ENCODE assay signal across 13 cellular contexts in the genomic region with DNA sequence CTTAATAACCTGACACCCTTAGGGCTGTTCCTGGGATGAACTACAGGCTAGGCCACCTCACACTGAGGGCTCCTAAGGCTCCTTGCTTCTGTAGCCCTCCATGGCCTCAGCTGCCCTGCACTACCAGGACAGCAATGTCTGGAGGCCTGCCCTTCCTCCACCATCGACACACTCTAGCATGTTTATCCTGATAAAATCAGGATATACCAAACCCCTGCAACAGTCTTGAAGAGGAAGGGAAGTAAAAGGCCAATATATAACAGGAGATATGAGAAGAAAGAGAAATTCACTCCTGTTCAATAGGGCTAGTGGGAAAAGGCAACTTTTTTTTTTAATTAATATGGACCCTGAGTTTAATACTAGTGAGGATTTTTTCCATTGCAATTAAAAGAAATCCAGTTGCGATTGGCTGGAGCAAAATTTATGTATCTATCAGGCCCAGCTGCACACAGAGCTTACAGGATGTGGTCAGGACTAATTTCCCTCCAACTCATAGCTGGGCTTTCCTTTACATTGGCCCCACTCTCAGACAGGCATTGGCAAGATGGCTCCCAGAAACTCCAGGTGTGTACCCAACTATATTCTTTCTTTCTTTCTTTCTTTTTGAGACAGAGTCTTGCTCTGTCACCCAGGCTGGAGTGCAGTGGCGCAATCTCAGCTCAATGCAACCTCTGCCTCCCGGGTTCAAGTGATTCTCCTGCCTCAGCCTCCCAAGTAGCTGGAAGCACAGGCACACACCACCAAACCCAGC. TPM values are rescaled to one million over a fixed set of nuclear protein-coding genes. Genes with fewer than 3 reads are reported as not detected.
DNase-seq lines count a peak whose midpoint lies in the region; ATAC-seq and TF ChIP-seq lines count a peak whose summit lies in the region.
"Had no signal": no experiment of that assay in that cellular context is flagged by ENCODE, and none has a peak within 500 bp of the region (broad histone marks: within the 10 kb centered on the region; RNA-seq: fewer than 3 reads in every experiment).

No MANE protein-coding gene starts in this region.

- H3K9ac ChIP-seq in BLaER1 = no peak overlapping the region

- peak; percentile 59 for ATAC-seq in activated naive CD8-positive, alpha-beta T cell treated with anti-CD3 and anti-CD28 coated beads, Interleukin-2, amount 50 U/mL, for 24 hours

- no TSS peak for BruUV-seq in OCI-LY7 (replicated peaks; lab: Mats Ljungman, UMichigan)

- H3K4me2 ChIP-seq in BLaER1 (peak overlapping the region; percentile 69), OCI-LY7 (ENCODE audit: low read length) (peak overlapping the region; percentile 68)

- H3K4me1 ChIP-seq in BLaER1 (peaks cover 37% of the 10 kb centered on the region), OCI-LY7 (ENCODE audit: insufficient read depth, low read length, poor library complexity, severe bottlenecking) (peaks cover 15% of the 10 kb centered on the region)

- H4K20me1 ChIP-seq in BLaER1 (no peaks in the 10 kb centered on the region), OCI-LY7 (ENCODE audit: insufficient read depth, low read length) (no peaks in the 10 kb centered on the region)

- H3K27me3 Mint-ChIP-seq in activated naive CD8-positive, alpha-beta T cell treated with anti-CD3 and anti-CD28 coated beads, Interleukin-2, amount 50 U/mL, for 24 hours = no peaks in the 10 kb centered on the region
- H3K27me3 Mint-ChIP-seq in osteocyte (ENCODE audit: unreplicated experiment) = no peaks in the 10 kb centered on the region
- H3K27me3 Mint-ChIP-seq: naive B cell had no signal

- no peaks in the 10 kb centered on the region for H3K79me2 ChIP-seq in OCI-LY7 (ENCODE audit: insufficient read depth, low read depth, low read length)

- H3K27me3 ChIP-seq in BLaER1 = no peaks in the 10 kb centered on the region
- H3K27me3 ChIP-seq: right atrium auricular region had no signal

- H3K4me1 Mint-ChIP-seq in activated naive CD8-positive, alpha-beta T cell treated with anti-CD3 and anti-CD28 coated beads, Interleukin-2, amount 50 U/mL, for 24 hours = peaks cover 26% of the 10 kb centered on the region
- peaks cover 7% of the 10 kb centered on the region for H3K4me1 Mint-ChIP-seq in osteocyte (ENCODE audit: unreplicated experiment)

- no peaks in the 10 kb centered on the region for H3K9me3 ChIP-seq in BLaER1
- 0 out of 2 replicates have a peak, but pooled peaks cover 4% of the 10 kb centered on the region for H3K9me3 ChIP-seq in OCI-LY7 (ENCODE audit: low read length)
- H3K9me3 ChIP-seq: right atrium auricular region had no signal

- TF ChIP-seq CTCF in OCI-LY7 (conservative IDR thresholded peaks at IDR 0.05; ENCODE audit: low read length) (no peak), osteocyte (IDR thresholded peaks at IDR 0.05) (no peak)

- intact Hi-C loops in OCI-LY7 (cut with micrococcal nuclease; ENCODE audit: unreplicated experiment) = no loop called here

- H3K4me3 ChIP-seq in BLaER1 (no peak overlapping the region), OCI-LY7 (ENCODE audit: low read depth, low read length, poor library complexity, severe bottlenecking) (peak overlapping the region; percentile 22)
- H3K4me3 ChIP-seq: right atrium auricular region had no signal

- POLR2A ChIA-PET in OCI-LY7 (lab: Charles Lee) = interaction anchor here (0.7 kb wide), 1 partner anchor 8 kb away, joined by 3 read pairs; no protein-coding TSS in a partner anchor

- no peaks in the 10 kb centered on the region for H3K9me3 Mint-ChIP-seq in activated naive CD8-positive, alpha-beta T cell treated with anti-CD3 and anti-CD28 coated beads, Interleukin-2, amount 50 U/mL, for 24 hours
- H3K9me3 Mint-ChIP-seq in osteocyte (ENCODE audit: unreplicated experiment) = no peaks in the 10 kb centered on the region
- H3K9me3 Mint-ChIP-seq: naive B cell had no signal

- H3K36me3 ChIP-seq in BLaER1 (no peaks in the 10 kb centered on the region), OCI-LY7 (ENCODE audit: insufficient read depth, low read length) (no peaks in the 10 kb centered on the region)
- H3K36me3 ChIP-seq: right atrium auricular region had no signal

- CTCF ChIA-PET in OCI-LY7 (lab: Charles Lee; ENCODE audit: unreplicated experiment) = no interaction called here

- no peaks in the 10 kb centered on the region for H3K9me2 ChIP-seq in OCI-LY7 (ENCODE audit: insufficient read depth, low read length)

- H2AFZ ChIP-seq in OCI-LY7 (ENCODE audit: low read length) = peak overlapping the region; percentile 80

- H3K27ac ChIP-seq in BLaER1 = peak overlapping the region; percentile 57
- H3K27ac ChIP-seq in OCI-LY7 (ENCODE audit: low read depth, low read length, poor library complexity, severe bottlenecking) = peak overlapping the region; percentile 47
- H3K27ac ChIP-seq: C4-2B, right atrium auricular region had no signal

- no peak overlapping the region for H3K4me3 Mint-ChIP-seq in activated naive CD8-positive, alpha-beta T cell treated with anti-CD3 and anti-CD28 coated beads, Interleukin-2, amount 50 U/mL, for 24 hours
- H3K4me3 Mint-ChIP-seq in osteocyte (ENCODE audit: unreplicated experiment) = no peak overlapping the region
- H3K4me3 Mint-ChIP-seq: naive B cell had no signal

- H3K27ac Mint-ChIP-seq in activated naive CD8-positive, alpha-beta T cell treated with anti-CD3 and anti-CD28 coated beads, Interleukin-2, amount 50 U/mL, for 24 hours = no peak overlapping the region
- H3K27ac Mint-ChIP-seq in osteocyte (ENCODE audit: unreplicated experiment) = no peak overlapping the region

- peak; percentile 58 for DNase-seq in ELR (ENCODE audit: low read depth)
- peak; percentile 79 for DNase-seq in OCI-LY7 (ENCODE audit: low spot score)
- no peak for DNase-seq in activated naive CD8-positive, alpha-beta T cell treated with anti-CD3 and anti-CD28 coated beads, Interleukin-2, amount 50 U/mL, for 24 hours
- DNase-seq in EL = no peak
- DNase-seq in LoVo (ENCODE audit: low spot score) = no peak
- no peak for DNase-seq in osteocyte (ENCODE audit: extremely low spot score, unreplicated experiment)
- DNase-seq in NCI-H526 treated with DMSO at 0.1 percent for 48 hours (lab: John Stamatoyannopoulos, UW) = no peak
- DNase-seq: glutamatergic neuron, naive B cell, NCI-H2029 treated with DMSO at 0.1 percent for 48 hours had no signal

- H3K36me3 Mint-ChIP-seq in activated naive CD8-positive, alpha-beta T cell treated with anti-CD3 and anti-CD28 coated beads, Interleukin-2, amount 50 U/mL, for 24 hours (ENCODE audit: low read depth) = no peaks in the 10 kb centered on the region
- H3K36me3 Mint-ChIP-seq in osteocyte (ENCODE audit: unreplicated experiment) = no peaks in the 10 kb centered on the region
- H3K36me3 Mint-ChIP-seq: naive B cell had no signal

RNA-seq across cellular contexts. Expression of gene ATP2B4, which starts 13.5 kb away (rescaled TPM):
- total RNA-seq in OCI-LY7 (2014; rRNA removed; shearing (Covaris generic)) = 7.5 and 8.5 TPM in 2 replicates
- total RNA-seq in OCI-LY7 (2022) (16.6 and 16.7 TPM in 2 replicates), osteocyte (39.4 and 42.1 TPM in 2 replicates)

Comparison
In these comparisons a context has a peak if more than half of its experiments do, and no peak if none do; other contexts are left out.
1. DNase-seq: peak in ELR (single experiment) and OCI-LY7 (single experiment); none in activated naive CD8-positive, alpha-beta T cell treated with anti-CD3 and anti-CD28 coated beads, Interleukin-2, amount 50 U/mL, for 24 hours (single experiment), EL (single experiment), LoVo (single experiment), osteocyte (single experiment) and NCI-H526 treated with DMSO at 0.1 percent for 48 hours (single experiment).